8 cellular contexts compared by ENCODE assay signal in genomic region chr11:18105802-18106574, GRCh38. TPM values are rescaled to one million over a fixed set of nuclear protein-coding genes. Genes with fewer than 3 reads are reported as not detected.
DNase-seq lines count a peak whose midpoint lies in the region; ATAC-seq and TF ChIP-seq lines count a peak whose summit lies in the region.

SAAL1 (minus strand) TSS chr11:18106082; CDS start chr11:18106041, 41 bp downstream.

- peak within 1 kb of the TSS; percentile 77 for H3K4me2 ChIP-seq in PC-9

- no peaks in the 10 kb centered on the region for H3K9me3 Mint-ChIP-seq in activated T-cell treated with anti-CD3 and anti-CD28 coated beads, Interleukin-2, amount 50 U/mL, for 4 hours
- H3K9me3 Mint-ChIP-seq in naive thymus-derived CD4-positive, alpha-beta T cell = peaks cover 0 to 1% (median 0%) of the 10 kb centered on the region in 11 donors
- peaks cover 7% of the 10 kb centered on the region for H3K9me3 Mint-ChIP-seq in stimulated activated memory B cell treated with anti-CD40 and anti-IgM and Interleukin-4, amounts not matched to agents 10 μg/mL and 1 μg/mL and 100 μg/mL, for 72 hours

- no TSS peak for BruUV-seq in PC-9 (replicated peaks; lab: Mats Ljungman, UMichigan)

- H3K27ac ChIP-seq in PC-9 = no peak within 1 kb of the TSS
- peak within 1 kb of the TSS; percentile 78 for H3K27ac ChIP-seq in naive thymus-derived CD4-positive, alpha-beta T cell (ENCODE audit: low read depth, low read length)

- no peaks in the 10 kb centered on the region for H4K20me1 ChIP-seq in PC-9 (ENCODE audit: insufficient read depth)

- H3F3A ChIP-seq in PC-9 (ENCODE audit: insufficient read depth, low read depth) = peaks cover 9% of the 10 kb centered on the region; the same call in 1 of the 2 replicates

- peak within 1 kb of the TSS; percentile 94 for H3K4me3 Mint-ChIP-seq in activated T-cell treated with anti-CD3 and anti-CD28 coated beads, Interleukin-2, amount 50 U/mL, for 4 hours
- peak within 1 kb of the TSS; percentile 84 to 95 (median 93) for H3K4me3 Mint-ChIP-seq in naive thymus-derived CD4-positive, alpha-beta T cell
- peak within 1 kb of the TSS; percentile 88 for H3K4me3 Mint-ChIP-seq in stimulated activated memory B cell treated with anti-CD40 and anti-IgM and Interleukin-4, amounts not matched to agents 10 μg/mL and 1 μg/mL and 100 μg/mL, for 72 hours

- peak within 1 kb of the TSS; percentile 88 for H3K4me3 ChIP-seq in Jurkat, Clone E6-1 (ENCODE audit: low read length)
- peak within 1 kb of the TSS; percentile 92 for H3K4me3 ChIP-seq in PC-9
- H3K4me3 ChIP-seq in naive thymus-derived CD4-positive, alpha-beta T cell (ENCODE audit: low read length) = peak within 1 kb of the TSS; percentile 93

- POLR2A ChIA-PET in PC-9 (lab: Charles Lee; ENCODE audit: unreplicated experiment) = interaction anchor here (0.5 to 0.6 kb wide), 3 partner anchors 10 to 1302 kb away, joined by 3 to 6 read pairs (median 5); no protein-coding TSS in a partner anchor
- POLR2A ChIA-PET in naive thymus-derived CD4-positive, alpha-beta T cell (lab: Charles Lee) = interaction anchor here (0.7 to 1.3 kb wide), 4 partner anchors 93 to 421 kb away, joined by 3 to 11 read pairs (median 4); partner anchors contain the start of genes GTF2H1, HPS5, SERGEF and TSG101

- H3K9me3 ChIP-seq in PC-9 (ENCODE audit: insufficient read depth, low read depth) = no peaks in the 10 kb centered on the region
- H3K9me3 ChIP-seq in naive thymus-derived CD4-positive, alpha-beta T cell (ENCODE audit: control insufficient read depth in 2 of 3, low read length in 3 of 3) = no peaks in the 10 kb centered on the region

- intact Hi-C loops in PC-9 (cut with micrococcal nuclease; ENCODE audit: unreplicated experiment) = loop anchor here (5.0 kb wide), 2 partner anchors 94 to 114 kb away; partner anchors contain the start of gene SERGEF
- intact Hi-C loops in naive thymus-derived CD4-positive, alpha-beta T cell (cut with micrococcal nuclease) = loop anchor here (1.0 to 10.0 kb wide), 18 partner anchors 93 to 1609 kb away; partner anchors contain the start of genes GTF2H1 (in 2 of the 2), HPS5 (in 2 of the 2), SPTY2D1 (in 2 of the 2) and TSG101 (in 2 of the 2)

- CTCF ChIA-PET in PC-9 (lab: Charles Lee) = interaction anchor here (0.5 to 1.7 kb wide), 6 partner anchors 9 to 974 kb away, joined by 3 to 8 read pairs (median 4); no protein-coding TSS in a partner anchor
- CTCF ChIA-PET in naive thymus-derived CD4-positive, alpha-beta T cell (lab: Charles Lee) = interaction anchor here (0.7 to 3.2 kb wide), 13 partner anchors 8 to 571 kb away, joined by 3 to 19 read pairs (median 4); partner anchors contain the start of gene SERGEF

- H3K79me2 ChIP-seq in PC-9 (ENCODE audit: low read depth) = peaks cover 18% of the 10 kb centered on the region

- no peaks in the 10 kb centered on the region for H3K9me2 ChIP-seq in PC-9 (ENCODE audit: insufficient read depth)

- DNase-seq in DMS79 treated with DMSO at 0.1 percent for 48 hours (lab: John Stamatoyannopoulos, UW) (peak; percentile 65), PC-9 (peak; percentile 73 to 85), fibroblast of gingiva (ENCODE audit: low read depth) (peak; percentile 76)
- DNase-seq in Jurkat, Clone E6-1 (ENCODE audit: low read depth, low spot score) = peak; percentile 82
- peak; percentile 88 for DNase-seq in activated T-cell treated with anti-CD3 and anti-CD28 coated beads, Interleukin-2, amount 50 U/mL, for 4 hours
- peak; percentile 80 to 95 (median 84) for DNase-seq in naive thymus-derived CD4-positive, alpha-beta T cell

- no peaks in the 10 kb centered on the region for H3K36me3 ChIP-seq in PC-9 (ENCODE audit: low read depth)
- peaks cover 0 to 5% (median 0%) of the 10 kb centered on the region in 3 experiments for H3K36me3 ChIP-seq in naive thymus-derived CD4-positive, alpha-beta T cell (ENCODE audit: control insufficient read depth in 2 of 3, insufficient read depth in 3 of 3, low read length in 3 of 3)

- peaks cover 34% of the 10 kb centered on the region for H3K4me1 Mint-ChIP-seq in activated T-cell treated with anti-CD3 and anti-CD28 coated beads, Interleukin-2, amount 50 U/mL, for 4 hours (ENCODE audit: low read depth)
- H3K4me1 Mint-ChIP-seq in naive thymus-derived CD4-positive, alpha-beta T cell = peaks cover 21 to 54% (median 42%) of the 10 kb centered on the region in 7 donors
- H3K4me1 Mint-ChIP-seq in stimulated activated memory B cell treated with anti-CD40 and anti-IgM and Interleukin-4, amounts not matched to agents 10 μg/mL and 1 μg/mL and 100 μg/mL, for 72 hours = peaks cover 28% of the 10 kb centered on the region

- peak; percentile 84 for TF ChIP-seq CTCF in PC-9 (conservative IDR thresholded peaks at IDR 0.05)

- H3K27me3 ChIP-seq in PC-9 (ENCODE audit: insufficient read depth, low read depth) = peaks cover 16% of the 10 kb centered on the region
- no peaks in the 10 kb centered on the region for H3K27me3 ChIP-seq in naive thymus-derived CD4-positive, alpha-beta T cell (ENCODE audit: control insufficient read depth in 2 of 2, insufficient read depth in 2 of 2, low read length in 2 of 2)

- H2AFZ ChIP-seq in PC-9 = peak within 1 kb of the TSS; percentile 98

- H3K4me1 ChIP-seq in PC-9 (replicated peaks; ENCODE audit: insufficient read depth) = peaks cover 12% of the 10 kb centered on the region
- H3K4me1 ChIP-seq in naive thymus-derived CD4-positive, alpha-beta T cell (ENCODE audit: control insufficient read depth in 2 of 2, insufficient read depth in 2 of 2, low read length in 2 of 2) = peaks cover 14 to 15% of the 10 kb centered on the region in 2 donors

- ATAC-seq in GM21619 (IDR thresholded peaks at IDR 0.05; ENCODE audit: unreplicated experiment) = peak; percentile 96
- ATAC-seq in activated T-cell treated with anti-CD3 and anti-CD28 coated beads, Interleukin-2, amount 50 U/mL, for 4 hours = peak; percentile 99
- ATAC-seq in naive thymus-derived CD4-positive, alpha-beta T cell = peak; percentile 99
- ATAC-seq in stimulated activated memory B cell treated with anti-CD40 and anti-IgM and Interleukin-4, amounts not matched to agents 10 μg/mL and 1 μg/mL and 100 μg/mL, for 72 hours = peak; percentile 99

- peaks cover 13% of the 10 kb centered on the region for H3K36me3 Mint-ChIP-seq in activated T-cell treated with anti-CD3 and anti-CD28 coated beads, Interleukin-2, amount 50 U/mL, for 4 hours (ENCODE audit: insufficient read depth)
- peaks cover 4 to 20% (median 15%) of the 10 kb centered on the region in 5 donors for H3K36me3 Mint-ChIP-seq in naive thymus-derived CD4-positive, alpha-beta T cell
- peaks cover 24% of the 10 kb centered on the region for H3K36me3 Mint-ChIP-seq in stimulated activated memory B cell treated with anti-CD40 and anti-IgM and Interleukin-4, amounts not matched to agents 10 μg/mL and 1 μg/mL and 100 μg/mL, for 72 hours

- peaks cover 8% of the 10 kb centered on the region for H3K27me3 Mint-ChIP-seq in activated T-cell treated with anti-CD3 and anti-CD28 coated beads, Interleukin-2, amount 50 U/mL, for 4 hours (ENCODE audit: low read depth)
- H3K27me3 Mint-ChIP-seq in naive thymus-derived CD4-positive, alpha-beta T cell = peaks cover 0 to 15% (median 0%) of the 10 kb centered on the region in 5 donors
- H3K27me3 Mint-ChIP-seq in stimulated activated memory B cell treated with anti-CD40 and anti-IgM and Interleukin-4, amounts not matched to agents 10 μg/mL and 1 μg/mL and 100 μg/mL, for 72 hours = peaks cover 19% of the 10 kb centered on the region

- peak within 1 kb of the TSS; percentile 77 to 93 (median 90) for H3K27ac Mint-ChIP-seq in naive thymus-derived CD4-positive, alpha-beta T cell
- H3K27ac Mint-ChIP-seq in stimulated activated memory B cell treated with anti-CD40 and anti-IgM and Interleukin-4, amounts not matched to agents 10 μg/mL and 1 μg/mL and 100 μg/mL, for 72 hours = peak within 1 kb of the TSS; percentile 93

RNA-seq across cellular contexts. Expression of gene SAAL1, which starts in this region (rescaled TPM):
- 96.6 TPM for polyA plus RNA-seq in Jurkat, Clone E6-1 (2012; ENCODE audit: insufficient read depth, insufficient read length)
- total RNA-seq in PC-9 (2021) = 23.5 and 32.1 TPM in 2 replicates
- 10 to 100 TPM; 35.0 to 36.3 (median 35.8) TPM for total RNA-seq in activated T-cell treated with anti-CD3 and anti-CD28 coated beads, Interleukin-2, amount 50 U/mL, for 4 hours
- 10 to 100 TPM; 16.0 to 25.3 (median 19.3) TPM for total RNA-seq in naive thymus-derived CD4-positive, alpha-beta T cell
- polyA plus RNA-seq in naive thymus-derived CD4-positive, alpha-beta T cell = 10 to 100 TPM; 14.6 to 15.2 TPM
